1 cellular context compared by ENCODE assay signal in the genomic region with DNA sequence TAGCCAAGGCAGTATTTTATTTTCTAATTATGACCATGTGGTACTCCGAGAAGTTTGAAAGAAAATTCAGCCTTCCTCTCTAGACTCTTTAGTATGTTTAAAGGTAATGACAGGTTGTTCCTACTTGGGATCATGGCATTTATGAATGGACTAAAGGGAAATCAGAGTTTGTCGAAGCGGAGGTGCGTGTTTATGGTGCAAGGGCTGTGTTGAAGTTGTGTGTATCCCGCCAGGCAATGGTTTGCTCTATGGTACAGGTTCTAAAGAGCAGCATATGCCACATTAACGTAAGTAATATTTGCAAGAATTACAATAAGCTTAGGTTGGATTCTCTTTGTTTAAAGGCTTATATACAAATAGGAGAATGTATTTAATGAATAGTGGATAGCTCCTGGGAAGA.
TF ChIP-seq lines count a peak whose summit lies in the region.

No MANE protein-coding gene starts in this region.

TF ChIP-seq in SK-N-SH treated with all-trans-retinoic acid at 6 μM for 48 hours, 23 proteins besides CTCF, POLR2A, EP300 and RAD21 (continued from another document):
- TF ChIP-seq, protein P1, sequence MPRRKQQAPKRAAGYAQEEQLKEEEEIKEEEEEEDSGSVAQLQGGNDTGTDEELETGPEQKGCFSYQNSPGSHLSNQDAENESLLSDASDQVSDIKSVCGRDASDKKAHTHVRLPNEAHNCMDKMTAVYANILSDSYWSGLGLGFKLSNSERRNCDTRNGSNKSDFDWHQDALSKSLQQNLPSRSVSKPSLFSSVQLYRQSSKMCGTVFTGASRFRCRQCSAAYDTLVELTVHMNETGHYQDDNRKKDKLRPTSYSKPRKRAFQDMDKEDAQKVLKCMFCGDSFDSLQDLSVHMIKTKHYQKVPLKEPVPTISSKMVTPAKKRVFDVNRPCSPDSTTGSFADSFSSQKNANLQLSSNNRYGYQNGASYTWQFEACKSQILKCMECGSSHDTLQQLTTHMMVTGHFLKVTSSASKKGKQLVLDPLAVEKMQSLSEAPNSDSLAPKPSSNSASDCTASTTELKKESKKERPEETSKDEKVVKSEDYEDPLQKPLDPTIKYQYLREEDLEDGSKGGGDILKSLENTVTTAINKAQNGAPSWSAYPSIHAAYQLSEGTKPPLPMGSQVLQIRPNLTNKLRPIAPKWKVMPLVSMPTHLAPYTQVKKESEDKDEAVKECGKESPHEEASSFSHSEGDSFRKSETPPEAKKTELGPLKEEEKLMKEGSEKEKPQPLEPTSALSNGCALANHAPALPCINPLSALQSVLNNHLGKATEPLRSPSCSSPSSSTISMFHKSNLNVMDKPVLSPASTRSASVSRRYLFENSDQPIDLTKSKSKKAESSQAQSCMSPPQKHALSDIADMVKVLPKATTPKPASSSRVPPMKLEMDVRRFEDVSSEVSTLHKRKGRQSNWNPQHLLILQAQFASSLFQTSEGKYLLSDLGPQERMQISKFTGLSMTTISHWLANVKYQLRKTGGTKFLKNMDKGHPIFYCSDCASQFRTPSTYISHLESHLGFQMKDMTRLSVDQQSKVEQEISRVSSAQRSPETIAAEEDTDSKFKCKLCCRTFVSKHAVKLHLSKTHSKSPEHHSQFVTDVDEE (CRISPR knock-in tag; IDR thresholded peaks at IDR 0.05) = no peak
